ENCODE assay signal across 1 cellular context in the genomic region with DNA sequence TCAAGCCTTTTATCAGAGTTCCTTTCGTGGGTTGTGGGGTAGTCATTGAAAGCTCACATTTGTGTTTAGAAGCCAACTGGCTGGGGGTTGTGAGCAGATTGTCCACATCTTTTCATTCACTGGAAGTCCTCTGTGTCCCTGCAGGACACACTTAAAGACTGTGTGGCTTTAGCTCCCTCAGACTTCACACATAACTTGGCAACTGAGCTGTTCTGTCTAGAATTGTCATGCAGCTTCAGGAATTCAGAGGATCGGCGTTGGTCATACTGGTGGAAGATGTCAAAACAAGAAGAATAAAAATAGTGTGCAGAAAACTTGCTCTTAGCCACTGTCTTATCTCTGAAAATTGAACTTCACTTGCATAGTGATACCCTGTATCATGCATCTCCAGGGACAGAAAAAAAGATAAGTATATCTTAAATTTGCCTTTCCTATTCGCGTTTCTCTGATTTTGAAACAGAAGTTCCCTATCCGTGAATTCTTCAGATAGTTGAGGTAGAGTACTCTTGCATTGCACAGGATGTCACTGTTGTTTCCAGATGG.
TF ChIP-seq lines count a peak whose summit lies in the region.

No MANE protein-coding gene starts in this region.

TF ChIP-seq in HepG2, 621 proteins besides CTCF, POLR2A, EP300 and RAD21:
- TF ChIP-seq FOSL1 (CRISPR knock-in tag; IDR thresholded peaks at IDR 0.05; ENCODE audit: borderline replicate concordance) = no peak
- TF ChIP-seq RORA (CRISPR knock-in tag; IDR thresholded peaks at IDR 0.05) = no peak
- TF ChIP-seq, protein P1, sequence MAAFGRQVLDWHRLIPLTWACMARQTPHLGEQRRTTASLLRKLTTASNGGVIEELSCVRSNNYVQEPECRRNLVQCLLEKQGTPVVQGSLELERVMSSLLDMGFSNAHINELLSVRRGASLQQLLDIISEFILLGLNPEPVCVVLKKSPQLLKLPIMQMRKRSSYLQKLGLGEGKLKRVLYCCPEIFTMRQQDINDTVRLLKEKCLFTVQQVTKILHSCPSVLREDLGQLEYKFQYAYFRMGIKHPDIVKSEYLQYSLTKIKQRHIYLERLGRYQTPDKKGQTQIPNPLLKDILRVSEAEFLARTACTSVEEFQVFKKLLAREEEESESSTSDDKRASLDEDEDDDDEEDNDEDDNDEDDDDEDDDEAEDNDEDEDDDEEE (CRISPR knock-in tag; IDR thresholded peaks at IDR 0.05) = no peak
- peak; percentile 68 for TF ChIP-seq RBM22 (optimal IDR thresholded peaks at IDR 0.05; ENCODE audit: low read length)
